Comparison of ENCODE assay signal across 10 cellular contexts in genomic region chr4:4861592-4862551, GRCh38. TPM values are rescaled to one million over a fixed set of nuclear protein-coding genes. Genes with fewer than 3 reads are reported as not detected.
DNase-seq lines count a peak whose midpoint lies in the region; ATAC-seq and TF ChIP-seq lines count a peak whose summit lies in the region.
"Had no signal": no experiment of that assay in that cellular context is flagged by ENCODE, and none has a peak within 500 bp of the region (broad histone marks: within the 10 kb centered on the region; RNA-seq: fewer than 3 reads in every experiment).

No MANE protein-coding gene starts in this region.

- no TSS peak for BruUV-seq in IMR-90 (replicated peaks; lab: Mats Ljungman, UMichigan)

- H3K56ac ChIP-seq in IMR-90 (ENCODE audit: extremely low read depth, insufficient read depth, low read length), result no peak overlapping the region

- peaks cover 7 to 47% (median 24%) of the 10 kb centered on the region in 4 donors for H3K4me1 Mint-ChIP-seq in CD4-positive, CD25-positive, alpha-beta regulatory T cell
- peaks cover 55% of the 10 kb centered on the region for H3K4me1 Mint-ChIP-seq in endothelial cell (ENCODE audit: unreplicated experiment)
- H3K4me1 Mint-ChIP-seq in activated CD8-positive, alpha-beta memory T cell treated with anti-CD3 and anti-CD28 coated beads, Interleukin-2, amount 10 ng/mL, durations not matched to agents 7 days and 5 days, result peaks cover 16% of the 10 kb centered on the region

- no peak overlapping the region for H3K23ac ChIP-seq in IMR-90 (ENCODE audit: low read depth, low read length)
- no peak overlapping the region for H3K23ac ChIP-seq in neuronal stem cell (ENCODE audit: low read depth, low read length, poor library complexity)

- CTCF ChIA-PET in IMR-90 (lab: Yijun Ruan, JAX), result no interaction called here
- CTCF ChIA-PET in activated CD8-positive, alpha-beta memory T cell treated with anti-CD3 and anti-CD28 coated beads, Interleukin-2, amount 10 ng/mL, durations not matched to agents 7 days and 5 days (lab: Charles Lee), result no interaction called here

- H3K27me3 Mint-ChIP-seq in CD4-positive, CD25-positive, alpha-beta regulatory T cell, result peaks cover 89% of the 10 kb centered on the region
- peaks cover 44% of the 10 kb centered on the region for H3K27me3 Mint-ChIP-seq in endothelial cell (ENCODE audit: unreplicated experiment)
- H3K27me3 Mint-ChIP-seq in activated CD8-positive, alpha-beta memory T cell treated with anti-CD3 and anti-CD28 coated beads, Interleukin-2, amount 10 ng/mL, durations not matched to agents 7 days and 5 days, result peaks cover 83% of the 10 kb centered on the region

- no peaks in the 10 kb centered on the region for H3K36me3 ChIP-seq in CD4-positive, CD25-positive, alpha-beta regulatory T cell (ENCODE audit: control insufficient read depth, insufficient read depth, low read length)
- H3K36me3 ChIP-seq in IMR-90 (ENCODE audit: control insufficient read depth, insufficient read depth, low read length), result no peaks in the 10 kb centered on the region
- H3K36me3 ChIP-seq in neuronal stem cell (replicated peaks in 1 of 2; ENCODE audit: control insufficient read depth in 2 of 2, insufficient read depth in 2 of 2, low read length in 2 of 2), result no peaks in the 10 kb centered on the region
- H3K36me3 ChIP-seq: Peyer's patch had no signal

- ATAC-seq in CD4-positive, CD25-positive, alpha-beta regulatory T cell (ENCODE audit: low read depth in 2 of 2), result no peak
- ATAC-seq in IMR-90 (ENCODE audit: low read depth) (no peak), GM18502 (IDR thresholded peaks at IDR 0.05; ENCODE audit: poor library complexity, unreplicated experiment) (no peak), GM19328 (IDR thresholded peaks at IDR 0.05; ENCODE audit: unreplicated experiment) (no peak)
- no peak for ATAC-seq in activated CD8-positive, alpha-beta memory T cell treated with anti-CD3 and anti-CD28 coated beads, Interleukin-2, amount 10 ng/mL, durations not matched to agents 7 days and 5 days

- H3K14ac ChIP-seq in IMR-90 (replicated peaks; ENCODE audit: low read depth, low read length) (no peak overlapping the region), neuronal stem cell (ENCODE audit: low read length) (no peak overlapping the region)

- H4K5ac ChIP-seq in IMR-90 (ENCODE audit: low read depth, low read length), result no peak overlapping the region

- H4K8ac ChIP-seq in IMR-90 (ENCODE audit: low read depth in 2 of 2, low read length in 2 of 2) (no peak overlapping the region), neuronal stem cell (ENCODE audit: low read depth, low read length) (no peak overlapping the region)

- H3K27ac Mint-ChIP-seq in CD4-positive, CD25-positive, alpha-beta regulatory T cell, result peak overlapping the region in 1 of 3 donors; percentile 71
- peak overlapping the region; percentile 77 for H3K27ac Mint-ChIP-seq in endothelial cell (ENCODE audit: unreplicated experiment)
- no peak overlapping the region for H3K27ac Mint-ChIP-seq in activated CD8-positive, alpha-beta memory T cell treated with anti-CD3 and anti-CD28 coated beads, Interleukin-2, amount 10 ng/mL, durations not matched to agents 7 days and 5 days

- no peak overlapping the region for H4K91ac ChIP-seq in IMR-90 (ENCODE audit: insufficient read depth, low read depth, low read length)
- H4K91ac ChIP-seq in neuronal stem cell (ENCODE audit: low read depth, low read length, poor library complexity), result no peak overlapping the region

- H2AK5ac ChIP-seq in IMR-90 (ENCODE audit: low read depth, low read length) (no peak overlapping the region), neuronal stem cell (ENCODE audit: low read depth, low read length) (peak overlapping the region; percentile 39)

- no peak for TF ChIP-seq RAD21 in IMR-90 (IDR thresholded peaks at IDR 0.05; ENCODE audit: low read length)

- H3K36me3 Mint-ChIP-seq in CD4-positive, CD25-positive, alpha-beta regulatory T cell, result no peaks in the 10 kb centered on the region
- H3K36me3 Mint-ChIP-seq in endothelial cell (ENCODE audit: low read depth, unreplicated experiment), result peaks cover 30% of the 10 kb centered on the region
- H3K36me3 Mint-ChIP-seq in activated CD8-positive, alpha-beta memory T cell treated with anti-CD3 and anti-CD28 coated beads, Interleukin-2, amount 10 ng/mL, durations not matched to agents 7 days and 5 days, result peaks cover 7% of the 10 kb centered on the region

- H3K4ac ChIP-seq in IMR-90 (ENCODE audit: low read depth, low read length), result no peak overlapping the region
- no peak overlapping the region for H3K4ac ChIP-seq in neuronal stem cell (ENCODE audit: low read length)

- no peaks in the 10 kb centered on the region for H3K9me1 ChIP-seq in IMR-90 (ENCODE audit: insufficient read depth, low read length)

- no peak overlapping the region for H3K27ac ChIP-seq in CD4-positive, CD25-positive, alpha-beta regulatory T cell (ENCODE audit: insufficient read depth, low read length, poor library complexity, severe bottlenecking)
- H3K27ac ChIP-seq in IMR-90 (ENCODE audit: insufficient read depth, low read length), result no peak overlapping the region
- H3K27ac ChIP-seq in neuronal stem cell (replicated peaks; ENCODE audit: low read length), result no peak overlapping the region
- H3K27ac ChIP-seq: Peyer's patch had no signal

- H3K4me3 ChIP-seq in CD4-positive, CD25-positive, alpha-beta regulatory T cell (ENCODE audit: low read depth, low read length), result no peak overlapping the region
- 0 out of 2 replicates have a peak overlapping the region, but pooled peaks have one; percentile 66 for H3K4me3 ChIP-seq in IMR-90 (ENCODE audit: insufficient read depth, low read depth, low read length)
- H3K4me3 ChIP-seq in neuronal stem cell (ENCODE audit: low read length in 2 of 2), result no peak overlapping the region

- TF ChIP-seq CTCF in IMR-90 (conservative IDR thresholded peaks at IDR 0.05; ENCODE audit: low read depth, low read length) (no peak), endothelial cell (IDR thresholded peaks at IDR 0.05; ENCODE audit: unreplicated experiment) (no peak)

- in situ Hi-C loops in IMR-90 (cut with MboI; ENCODE audit: low sequenced_read_pairs), result no loop called here

- peaks cover 43% of the 10 kb centered on the region for H3K27me3 ChIP-seq in CD4-positive, CD25-positive, alpha-beta regulatory T cell (ENCODE audit: control insufficient read depth, insufficient read depth, low read length)
- H3K27me3 ChIP-seq in IMR-90 (ENCODE audit: control insufficient read depth, insufficient read depth, low read length) (peaks cover 41% of the 10 kb centered on the region), neuronal stem cell (ENCODE audit: control insufficient read depth in 3 of 3, insufficient read depth in 3 of 3, low read depth in 1 of 3, low read length in 3 of 3) (peaks cover 71 to 94% (median 93%) of the 10 kb centered on the region in 3 experiments)

- H3K79me1 ChIP-seq in IMR-90 (ENCODE audit: low read depth in 1 of 2, low read length in 2 of 2) (peaks cover 3 to 11% of the 10 kb centered on the region in 2 experiments; a peak in 1 of 4 replicates), neuronal stem cell (ENCODE audit: low read depth, low read length) (peaks cover 3% of the 10 kb centered on the region)

- H3K4me2 ChIP-seq in IMR-90 (ENCODE audit: low read depth, low read length), result peak overlapping the region; percentile 83
- no peak overlapping the region for H3K4me2 ChIP-seq in neuronal stem cell (ENCODE audit: insufficient read depth, low read length, poor library complexity, severe bottlenecking)

- H2BK5ac ChIP-seq in IMR-90 (ENCODE audit: low read depth, low read length, poor library complexity, severe bottlenecking), result no peak overlapping the region
- H2BK5ac ChIP-seq in neuronal stem cell (ENCODE audit: low read length), result no peak overlapping the region

- H2AFZ ChIP-seq in IMR-90 (replicated peaks; ENCODE audit: low read length, poor library complexity), result no peak overlapping the region
- no peak overlapping the region for H2AFZ ChIP-seq in neuronal stem cell (ENCODE audit: low read length)

- H3K9me3 ChIP-seq in CD4-positive, CD25-positive, alpha-beta regulatory T cell (ENCODE audit: control insufficient read depth in 2 of 2, low read length in 2 of 2), result no peaks in the 10 kb centered on the region
- H3K9me3 ChIP-seq in IMR-90 (ENCODE audit: control insufficient read depth, insufficient read depth, low read length), result peaks cover 3% of the 10 kb centered on the region; the same call in 1 of the 2 replicates
- H3K9me3 ChIP-seq in neuronal stem cell (replicated peaks in 1 of 2; ENCODE audit: control insufficient read depth in 2 of 2, insufficient read depth in 1 of 2, low read depth in 1 of 2, low read length in 2 of 2), result peaks cover 0 to 21% of the 10 kb centered on the region in 2 donors

- no peak for DNase-seq in CD4-positive, CD25-positive, alpha-beta regulatory T cell
- DNase-seq in IMR-90 (no peak), endothelial cell (ENCODE audit: low spot score) (no peak), neuronal stem cell (ENCODE audit: low spot score) (no peak)
- DNase-seq in effector CD8-positive, alpha-beta T cell (lab: John Stamatoyannopoulos, UW), result no peak
- no peak for DNase-seq in activated CD8-positive, alpha-beta memory T cell treated with anti-CD3 and anti-CD28 coated beads, Interleukin-2, amount 10 ng/mL, durations not matched to agents 7 days and 5 days
- DNase-seq: NCI-H1092 treated with DMSO at 0.1 percent for 48 hours had no signal

- TF ChIP-seq POLR2A in IMR-90 (IDR thresholded peaks at IDR 0.05; ENCODE audit: low read depth, low read length), result no peak

- peaks cover 33% of the 10 kb centered on the region for H3K4me1 ChIP-seq in CD4-positive, CD25-positive, alpha-beta regulatory T cell (ENCODE audit: control insufficient read depth, insufficient read depth, low read length, poor library complexity, severe bottlenecking)
- H3K4me1 ChIP-seq in IMR-90 (ENCODE audit: control insufficient read depth, insufficient read depth, low read length) (no peaks in the 10 kb centered on the region; the same call in 1 of the 2 replicates), neuronal stem cell (ENCODE audit: control insufficient read depth in 2 of 2, insufficient read depth in 1 of 2, low read depth in 1 of 2, low read length in 2 of 2) (peaks cover 3 to 13% of the 10 kb centered on the region in 2 donors)

- WGBS in IMR-90 (ENCODE audit: extremely low coverage in 2 of 2, insufficient read length in 1 of 2), 2 experiments, result 69% methylated on average over 13 of the region's 32 CpGs; no CpG with 5 or more reads in 1 of the 2 experiments
- WGBS in neuronal stem cell (ENCODE audit: extremely low coverage in 2 of 2, insufficient read length in 2 of 2, insufficient replicate concordance in 1 of 2), 2 donors, result no CpG with 5 or more reads among the region's 32 CpGs

- H3K9ac ChIP-seq in IMR-90 (ENCODE audit: low read depth, low read length) (peak overlapping the region; percentile 43; the same call in 1 of the 2 replicates), neuronal stem cell (ENCODE audit: low read depth, low read length, poor library complexity) (no peak overlapping the region)

- H3K9me3 Mint-ChIP-seq in CD4-positive, CD25-positive, alpha-beta regulatory T cell, result peaks cover 0 to 5% (median 0%) of the 10 kb centered on the region in 7 donors
- no peaks in the 10 kb centered on the region for H3K9me3 Mint-ChIP-seq in endothelial cell (ENCODE audit: unreplicated experiment)
- H3K9me3 Mint-ChIP-seq in activated CD8-positive, alpha-beta memory T cell treated with anti-CD3 and anti-CD28 coated beads, Interleukin-2, amount 10 ng/mL, durations not matched to agents 7 days and 5 days (ENCODE audit: low read depth), result no peaks in the 10 kb centered on the region

- POLR2A ChIA-PET in IMR-90 (lab: Charles Lee; ENCODE audit: unreplicated experiment), result no interaction called here

- no peak overlapping the region for H3K18ac ChIP-seq in IMR-90 (ENCODE audit: low read depth, low read length)
- peak overlapping the region; percentile 3 for H3K18ac ChIP-seq in neuronal stem cell (ENCODE audit: low read length)

- H4K20me1 ChIP-seq in IMR-90 (ENCODE audit: insufficient read depth, low read length), result no peaks in the 10 kb centered on the region

- intact Hi-C loops in IMR-90 (cut with micrococcal nuclease), result loop anchor here (2.0 to 5.0 kb wide), 2 partner anchors 185 to 373 kb away; no protein-coding TSS in a partner anchor

- dilution Hi-C loops in IMR-90 (cut with HindIII; ENCODE audit: low sequenced_read_pairs, unreplicated experiment), result no loop called here

- H2BK20ac ChIP-seq in IMR-90 (ENCODE audit: low read depth, low read length), result no peak overlapping the region

- H3K4me3 Mint-ChIP-seq in CD4-positive, CD25-positive, alpha-beta regulatory T cell, result peak overlapping the region; percentile 44 to 91 (median 84)
- H3K4me3 Mint-ChIP-seq in endothelial cell (ENCODE audit: unreplicated experiment), result peak overlapping the region; percentile 98
- no peak overlapping the region for H3K4me3 Mint-ChIP-seq in activated CD8-positive, alpha-beta memory T cell treated with anti-CD3 and anti-CD28 coated beads, Interleukin-2, amount 10 ng/mL, durations not matched to agents 7 days and 5 days

- no peak overlapping the region for H2BK12ac ChIP-seq in neuronal stem cell (ENCODE audit: low read length)

- H2BK15ac ChIP-seq in IMR-90 (ENCODE audit: low read depth, low read length) (no peak overlapping the region), neuronal stem cell (ENCODE audit: low read length) (no peak overlapping the region)

- H2BK120ac ChIP-seq in IMR-90 (ENCODE audit: low read depth, low read length) (no peak overlapping the region), neuronal stem cell (ENCODE audit: low read depth, low read length) (no peak overlapping the region)

- no peak overlapping the region for H2AK9ac ChIP-seq in IMR-90 (replicated peaks; ENCODE audit: low read depth, low read length, poor library complexity)

RNA-seq across cellular contexts. Expression of gene MSX1, which starts 2.4 kb away (rescaled TPM):
- total RNA-seq in CD4-positive, CD25-positive, alpha-beta regulatory T cell, result 0.54 TPM
- under 1 TPM in 1 of 4 donors, not detected in 3; 0.32 TPM for polyA plus RNA-seq in CD4-positive, CD25-positive, alpha-beta regulatory T cell
- 1.1 TPM in 2 replicates for total RNA-seq in IMR-90 (2012; rRNA removed)
- 3.9 and 6.0 TPM in 2 replicates for polyA plus RNA-seq in IMR-90 (2012; rRNA removed)
- 4.7 and 6.7 TPM in 2 replicates for polyA plus RNA-seq in IMR-90 (2012; cell fraction: cytosol; rRNA removed)
- 2.9 and 5.9 TPM in 2 replicates for polyA plus RNA-seq in IMR-90 (2012; cell fraction: nucleus; rRNA removed; ENCODE audit: low replicate concordance)
- total RNA-seq in endothelial cell (ENCODE audit: unreplicated experiment), result 17.4 TPM
- polyA plus RNA-seq in neuronal stem cell (2013, experiment 1 of 2), result 1.6 TPM
- polyA plus RNA-seq in neuronal stem cell (2013, experiment 2 of 2), result 1.8 TPM
- total RNA-seq in activated CD8-positive, alpha-beta memory T cell treated with anti-CD3 and anti-CD28 coated beads, Interleukin-2, amount 10 ng/mL, durations not matched to agents 7 days and 5 days, result under 1 TPM in 1 of 2 experiments, not detected in 1; 0.12 TPM
- total RNA-seq: Peyer's patch had no signal
